ENCODE assay signal across 25 cellular contexts in genomic region chrX:51862920-51863319, GRCh38. TPM values are rescaled to one million over a fixed set of nuclear protein-coding genes. Genes with fewer than 3 reads are reported as not detected.
DNase-seq lines count a peak whose midpoint lies in the region; ATAC-seq and TF ChIP-seq lines count a peak whose summit lies in the region.
"Had no signal": no experiment of that assay in that cellular context is flagged by ENCODE, and none has a peak within 500 bp of the region (broad histone marks: within the 10 kb centered on the region; RNA-seq: fewer than 3 reads in every experiment).

No MANE protein-coding gene starts in this region.

- peaks cover 19% of the 10 kb centered on the region for H3K36me3 Mint-ChIP-seq in activated CD8-positive, alpha-beta T cell treated with anti-CD3 and anti-CD28 coated beads for 36 hours (ENCODE audit: low read depth)
- H3K36me3 Mint-ChIP-seq in activated CD8-positive, alpha-beta T cell treated with anti-CD3 and anti-CD28 coated beads, Interleukin-2, amount 10 ng/mL, durations not matched to agents 7 days and 5 days (ENCODE audit: low read depth), result peaks cover 17% of the 10 kb centered on the region
- peaks cover 6% of the 10 kb centered on the region for H3K36me3 Mint-ChIP-seq in stimulated activated effector memory CD8-positive, alpha-beta T cell treated with anti-CD3 and anti-CD28 coated beads, Interleukin-12 subunit alpha, Interleukin-12 subunit beta, amount 100 ng/mL, for 72 hours
- peaks cover 16% of the 10 kb centered on the region for H3K36me3 Mint-ChIP-seq in activated CD4-positive, alpha-beta memory T cell treated with anti-CD3 and anti-CD28 coated beads for 36 hours
- peaks cover 13% of the 10 kb centered on the region for H3K36me3 Mint-ChIP-seq in mesothelial cell of epicardium
- H3K36me3 Mint-ChIP-seq: naive B cell had no signal

- peaks cover 6% of the 10 kb centered on the region for H3K9me3 Mint-ChIP-seq in activated CD8-positive, alpha-beta T cell treated with anti-CD3 and anti-CD28 coated beads for 36 hours
- H3K9me3 Mint-ChIP-seq in activated CD8-positive, alpha-beta T cell treated with anti-CD3 and anti-CD28 coated beads, Interleukin-2, amount 10 ng/mL, durations not matched to agents 7 days and 5 days (ENCODE audit: insufficient read depth), result no peaks in the 10 kb centered on the region
- H3K9me3 Mint-ChIP-seq in stimulated activated effector memory CD8-positive, alpha-beta T cell treated with anti-CD3 and anti-CD28 coated beads, Interleukin-12 subunit alpha, Interleukin-12 subunit beta, amount 100 ng/mL, for 72 hours, result peaks cover 5% of the 10 kb centered on the region
- H3K9me3 Mint-ChIP-seq in activated CD4-positive, alpha-beta memory T cell treated with anti-CD3 and anti-CD28 coated beads for 36 hours, result peaks cover 16% of the 10 kb centered on the region
- peaks cover 29% of the 10 kb centered on the region for H3K9me3 Mint-ChIP-seq in mesothelial cell of epicardium

- no peak overlapping the region for H3K27ac Mint-ChIP-seq in activated CD8-positive, alpha-beta T cell treated with anti-CD3 and anti-CD28 coated beads for 36 hours
- no peak overlapping the region for H3K27ac Mint-ChIP-seq in activated CD8-positive, alpha-beta T cell treated with anti-CD3 and anti-CD28 coated beads, Interleukin-2, amount 10 ng/mL, durations not matched to agents 7 days and 5 days
- H3K27ac Mint-ChIP-seq in stimulated activated effector memory CD8-positive, alpha-beta T cell treated with anti-CD3 and anti-CD28 coated beads, Interleukin-12 subunit alpha, Interleukin-12 subunit beta, amount 100 ng/mL, for 72 hours, result no peak overlapping the region
- H3K27ac Mint-ChIP-seq in activated CD4-positive, alpha-beta memory T cell treated with anti-CD3 and anti-CD28 coated beads for 36 hours, result no peak overlapping the region
- no peak overlapping the region for H3K27ac Mint-ChIP-seq in mesothelial cell of epicardium
- H3K27ac Mint-ChIP-seq: activated CD4-positive, alpha-beta T cell treated with anti-CD3 and anti-CD28 coated beads, Interleukin-2, amount 10 ng/mL, durations not matched to agents 24 days and 14 days; activated naive CD8-positive, alpha-beta T cell treated with anti-CD3 and anti-CD28 coated beads, Interleukin-2, amount 50 U/mL, for 24 hours; naive B cell had no signal

- no peaks in the 10 kb centered on the region for H3K27me3 Mint-ChIP-seq in activated CD8-positive, alpha-beta T cell treated with anti-CD3 and anti-CD28 coated beads for 36 hours
- H3K27me3 Mint-ChIP-seq in activated CD8-positive, alpha-beta T cell treated with anti-CD3 and anti-CD28 coated beads, Interleukin-2, amount 10 ng/mL, durations not matched to agents 7 days and 5 days (ENCODE audit: low read depth), result no peaks in the 10 kb centered on the region
- no peaks in the 10 kb centered on the region for H3K27me3 Mint-ChIP-seq in activated CD4-positive, alpha-beta memory T cell treated with anti-CD3 and anti-CD28 coated beads for 36 hours
- no peaks in the 10 kb centered on the region for H3K27me3 Mint-ChIP-seq in mesothelial cell of epicardium (ENCODE audit: low read depth)
- H3K27me3 Mint-ChIP-seq: activated CD4-positive, alpha-beta T cell treated with anti-CD3 and anti-CD28 coated beads, Interleukin-2, amount 10 ng/mL, durations not matched to agents 24 days and 14 days; activated naive CD8-positive, alpha-beta T cell treated with anti-CD3 and anti-CD28 coated beads, Interleukin-2, amount 50 U/mL, for 24 hours; naive B cell had no signal

- intact Hi-C loops in activated CD8-positive, alpha-beta T cell treated with anti-CD3 and anti-CD28 coated beads for 36 hours (cut with micrococcal nuclease), result no loop called here
- intact Hi-C loops in activated CD4-positive, alpha-beta memory T cell treated with anti-CD3 and anti-CD28 coated beads for 36 hours (cut with micrococcal nuclease), result loop anchor here (5.0 kb wide), 1 partner anchor 221 kb away; no protein-coding TSS in a partner anchor

- POLR2A ChIA-PET in activated CD8-positive, alpha-beta T cell treated with anti-CD3 and anti-CD28 coated beads for 36 hours (lab: Charles Lee), result no interaction called here
- POLR2A ChIA-PET in activated CD8-positive, alpha-beta T cell treated with anti-CD3 and anti-CD28 coated beads, Interleukin-2, amount 10 ng/mL, durations not matched to agents 7 days and 5 days (lab: Charles Lee), result no interaction called here
- POLR2A ChIA-PET in activated CD4-positive, alpha-beta memory T cell treated with anti-CD3 and anti-CD28 coated beads for 36 hours (lab: Charles Lee), result no interaction called here

- no peak for TF ChIP-seq CTCF in activated CD8-positive, alpha-beta T cell treated with anti-CD3 and anti-CD28 coated beads for 36 hours (IDR thresholded peaks at IDR 0.05)
- no peak for TF ChIP-seq CTCF in mesothelial cell of epicardium (IDR thresholded peaks at IDR 0.05; ENCODE audit: unreplicated experiment)

- ATAC-seq in activated CD8-positive, alpha-beta T cell treated with anti-CD3 and anti-CD28 coated beads for 36 hours, result no peak
- ATAC-seq in activated CD8-positive, alpha-beta T cell treated with anti-CD3 and anti-CD28 coated beads, Interleukin-2, amount 10 ng/mL, durations not matched to agents 7 days and 5 days, result no peak
- ATAC-seq in GM19463 (IDR thresholded peaks at IDR 0.05; ENCODE audit: unreplicated experiment) (peak; percentile 91), HG03064 (IDR thresholded peaks at IDR 0.05; ENCODE audit: low read depth, unreplicated experiment) (peak; percentile 73)
- ATAC-seq in stimulated activated effector memory CD8-positive, alpha-beta T cell treated with anti-CD3 and anti-CD28 coated beads, Interleukin-12 subunit alpha, Interleukin-12 subunit beta, amount 100 ng/mL, for 72 hours, result peak; percentile 49
- ATAC-seq: activated naive CD8-positive, alpha-beta T cell treated with anti-CD3 and anti-CD28 coated beads, Interleukin-2, amount 50 U/mL, for 24 hours; body of pancreas; heart right ventricle had no signal

- H3K4me3 Mint-ChIP-seq in activated CD8-positive, alpha-beta T cell treated with anti-CD3 and anti-CD28 coated beads for 36 hours, result no peak overlapping the region
- no peak overlapping the region for H3K4me3 Mint-ChIP-seq in activated CD8-positive, alpha-beta T cell treated with anti-CD3 and anti-CD28 coated beads, Interleukin-2, amount 10 ng/mL, durations not matched to agents 7 days and 5 days
- H3K4me3 Mint-ChIP-seq in stimulated activated effector memory CD8-positive, alpha-beta T cell treated with anti-CD3 and anti-CD28 coated beads, Interleukin-12 subunit alpha, Interleukin-12 subunit beta, amount 100 ng/mL, for 72 hours, result no peak overlapping the region
- H3K4me3 Mint-ChIP-seq in activated CD4-positive, alpha-beta memory T cell treated with anti-CD3 and anti-CD28 coated beads for 36 hours, result no peak overlapping the region
- no peak overlapping the region for H3K4me3 Mint-ChIP-seq in mesothelial cell of epicardium
- H3K4me3 Mint-ChIP-seq: activated CD4-positive, alpha-beta T cell treated with anti-CD3 and anti-CD28 coated beads, Interleukin-2, amount 10 ng/mL, durations not matched to agents 24 days and 14 days; activated naive CD8-positive, alpha-beta T cell treated with anti-CD3 and anti-CD28 coated beads, Interleukin-2, amount 50 U/mL, for 24 hours; naive B cell had no signal

- CTCF ChIA-PET in activated CD8-positive, alpha-beta T cell treated with anti-CD3 and anti-CD28 coated beads for 36 hours (lab: Charles Lee), result no interaction called here
- CTCF ChIA-PET in activated CD8-positive, alpha-beta T cell treated with anti-CD3 and anti-CD28 coated beads, Interleukin-2, amount 10 ng/mL, durations not matched to agents 7 days and 5 days (lab: Charles Lee), result no interaction called here
- CTCF ChIA-PET in activated CD4-positive, alpha-beta memory T cell treated with anti-CD3 and anti-CD28 coated beads for 36 hours (lab: Charles Lee), result no interaction called here

- DNase-seq in activated CD8-positive, alpha-beta T cell treated with anti-CD3 and anti-CD28 coated beads for 36 hours, result peak; percentile 3
- DNase-seq in activated CD8-positive, alpha-beta T cell treated with anti-CD3 and anti-CD28 coated beads, Interleukin-2, amount 10 ng/mL, durations not matched to agents 7 days and 5 days, result no peak
- no peak for DNase-seq in stimulated activated effector memory CD8-positive, alpha-beta T cell treated with anti-CD3 and anti-CD28 coated beads, Interleukin-12 subunit alpha, Interleukin-12 subunit beta, amount 100 ng/mL, for 72 hours (ENCODE audit: low spot score in 2 of 2)
- no peak for DNase-seq in activated CD4-positive, alpha-beta memory T cell treated with anti-CD3 and anti-CD28 coated beads for 36 hours
- no peak for DNase-seq in AG20443 (ENCODE audit: low spot score)
- DNase-seq in mesothelial cell of epicardium (ENCODE audit: low spot score in 2 of 2, unreplicated experiment in 2 of 2), result no peak
- DNase-seq: activated CD4-positive, alpha-beta T cell treated with anti-CD3 and anti-CD28 coated beads, Interleukin-2, amount 10 ng/mL, durations not matched to agents 24 days and 14 days; activated effector memory CD4-positive, alpha-beta T cell treated with Interleukin-2 at 50 U/mL for 16 hours; activated naive CD8-positive, alpha-beta T cell treated with anti-CD3 and anti-CD28 coated beads, Interleukin-2, amount 50 U/mL, for 24 hours; AML-193; body of pancreas; DMS79; effector CD4-positive, alpha-beta T cell; heart right ventricle; mesenchymal stem cell; MM.1S; naive B cell; NCI-H1436 treated with DMSO at 0.1 percent for 48 hours; NCI-H510A treated with DMSO at 0.1 percent for 48 hours; stimulated activated CD4-positive, alpha-beta T cell treated with anti-CD3 and anti-CD28 coated beads, Interleukin-2, amount 100 ng/mL, for 48 hours; stimulated activated naive CD4-positive, alpha-beta T cell treated with Interleukin-2 at 50 U/mL for 16 hours; T-helper 2 cell; transverse colon had no signal

- H3K4me1 Mint-ChIP-seq in activated CD8-positive, alpha-beta T cell treated with anti-CD3 and anti-CD28 coated beads for 36 hours (ENCODE audit: low read depth), result peaks cover 37% of the 10 kb centered on the region
- H3K4me1 Mint-ChIP-seq in activated CD8-positive, alpha-beta T cell treated with anti-CD3 and anti-CD28 coated beads, Interleukin-2, amount 10 ng/mL, durations not matched to agents 7 days and 5 days (ENCODE audit: low read depth), result peaks cover 7% of the 10 kb centered on the region
- peaks cover 33% of the 10 kb centered on the region for H3K4me1 Mint-ChIP-seq in stimulated activated effector memory CD8-positive, alpha-beta T cell treated with anti-CD3 and anti-CD28 coated beads, Interleukin-12 subunit alpha, Interleukin-12 subunit beta, amount 100 ng/mL, for 72 hours
- H3K4me1 Mint-ChIP-seq in activated CD4-positive, alpha-beta memory T cell treated with anti-CD3 and anti-CD28 coated beads for 36 hours (ENCODE audit: low read depth), result peaks cover 12% of the 10 kb centered on the region
- peaks cover 6% of the 10 kb centered on the region for H3K4me1 Mint-ChIP-seq in mesothelial cell of epicardium

RNA-seq across cellular contexts. Expression of gene MAGED1, which starts 30.5 kb away (rescaled TPM):
- 10 to 100 TPM; 60.1 to 63.0 TPM for total RNA-seq in activated CD8-positive, alpha-beta T cell treated with anti-CD3 and anti-CD28 coated beads for 36 hours
- total RNA-seq in activated CD8-positive, alpha-beta T cell treated with anti-CD3 and anti-CD28 coated beads, Interleukin-2, amount 10 ng/mL, durations not matched to agents 7 days and 5 days, result 10 to 100 TPM; 42.6 to 45.0 TPM
- total RNA-seq in activated CD4-positive, alpha-beta memory T cell treated with anti-CD3 and anti-CD28 coated beads for 36 hours, result 10 to 100 TPM; 42.7 to 43.1 TPM
- total RNA-seq in mesothelial cell of epicardium, result 354 to 374 TPM (median 363 TPM) in 3 replicates

Comparison
In these comparisons a context has a peak if more than half of its experiments do, and no peak if none do; other contexts are left out.
1. ATAC-seq: peak in GM19463 (single experiment), HG03064 (single experiment) and stimulated activated effector memory CD8-positive, alpha-beta T cell treated with anti-CD3 and anti-CD28 coated beads, Interleukin-12 subunit alpha, Interleukin-12 subunit beta, amount 100 ng/mL, for 72 hours (single experiment); none in activated CD8-positive, alpha-beta T cell treated with anti-CD3 and anti-CD28 coated beads for 36 hours (single experiment) and activated CD8-positive, alpha-beta T cell treated with anti-CD3 and anti-CD28 coated beads, Interleukin-2, amount 10 ng/mL, durations not matched to agents 7 days and 5 days (single experiment).